ENCODE assay signal across 19 cellular contexts in genomic region chr1:65625528-65625927, GRCh38.
A peak's percentile ranks its signal among the peaks of the same experiment; 100 is the strongest.
DNase-seq lines count a peak whose midpoint lies in the region; ATAC-seq, FAIRE-seq and TF ChIP-seq lines count a peak whose summit lies in the region.
"Had no signal": no experiment of that assay in that cellular context is flagged by ENCODE, and none has a peak within 500 bp of the region (broad histone marks: within the 10 kb centered on the region; RNA-seq: fewer than 3 reads in every experiment).

No MANE protein-coding gene starts in this region.

- TF ChIP-seq RAD21 in liver (IDR thresholded peaks at IDR 0.05), result peak in 1 of 2 donors; percentile 34
- TF ChIP-seq RAD21 in HepG2 (CRISPR knock-in tag; IDR thresholded peaks at IDR 0.05), result no peak

- H3K27me3 ChIP-seq in liver (ENCODE audit: control insufficient read depth in 4 of 4, insufficient read depth in 4 of 4, low read length in 3 of 4) (no peaks in the 10 kb centered on the region), HepG2 (ENCODE audit: control insufficient read depth in 1 of 2, insufficient read depth in 2 of 2, low read length in 2 of 2) (no peaks in the 10 kb centered on the region), pancreas (no peaks in the 10 kb centered on the region)
- H3K27me3 ChIP-seq: BLaER1 treated with 17β-estradiol and CSF1 and Interleukin-3, amounts not matched to agents 10 nM and 100 nM had no signal

- ATAC-seq in HepG2 (no peak), pancreas (peak; percentile 40 to 88 (median 66)), GM19463 (IDR thresholded peaks at IDR 0.05; ENCODE audit: unreplicated experiment) (no peak), HG02885 (IDR thresholded peaks at IDR 0.05; ENCODE audit: poor library complexity, unreplicated experiment) (no peak), HG02852 (IDR thresholded peaks at IDR 0.05; ENCODE audit: unreplicated experiment) (no peak)
- ATAC-seq: CD8-positive, alpha-beta T cell had no signal

- intact Hi-C loops in HepG2 (cut with micrococcal nuclease; ENCODE audit: unreplicated experiment) (no loop called here), pancreas (cut with DNase I) (no loop called here)

- H3K4me1 ChIP-seq in liver (ENCODE audit: control insufficient read depth in 4 of 4, insufficient read depth in 4 of 4, low read length in 3 of 4) (peaks cover 3 to 17% (median 14%) of the 10 kb centered on the region in 4 donors), HepG2 (ENCODE audit: insufficient read depth, low read length) (no peaks in the 10 kb centered on the region; the same call in 1 of the 2 replicates), pancreas (peaks cover 0 to 8% (median 0%) of the 10 kb centered on the region in 3 donors)
- H3K4me1 ChIP-seq: BLaER1 treated with 17β-estradiol and CSF1 and Interleukin-3, amounts not matched to agents 10 nM and 100 nM had no signal

- BruUV-seq in HepG2 (replicated peaks; lab: Mats Ljungman, UMichigan), result no TSS peak

- H3K4me2 ChIP-seq in HepG2 (ENCODE audit: low read depth, low read length), result no peak overlapping the region
- H3K4me2 ChIP-seq: BLaER1 treated with 17β-estradiol and CSF1 and Interleukin-3, amounts not matched to agents 10 nM and 100 nM had no signal

- TF ChIP-seq CTCF in liver (IDR thresholded peaks at IDR 0.05; ENCODE audit: low read depth, low read length, missing input control) (no peak), HepG2 (CRISPR knock-in tag; IDR thresholded peaks at IDR 0.05) (no peak), pancreas (IDR thresholded peaks at IDR 0.05) (no peak)

- 29% methylated on average over 2 of the region's 2 CpGs for WGBS in liver
- WGBS in HepG2 (ENCODE audit: low lambda C conversion rate), result 9% methylated on average over 2 of the region's 2 CpGs
- 22 to 24% methylated on average over 2 of the region's 2 CpGs for WGBS in pancreas, 2 donors

- H3K9ac ChIP-seq in liver (ENCODE audit: low read depth in 1 of 2, low read length in 2 of 2) (no peak overlapping the region), HepG2 (ENCODE audit: insufficient read depth, low read depth, low read length) (no peak overlapping the region)
- H3K9ac ChIP-seq: BLaER1 treated with 17β-estradiol and CSF1 and Interleukin-3, amounts not matched to agents 10 nM and 100 nM had no signal

- H3K36me3 ChIP-seq in liver (ENCODE audit: control insufficient read depth in 4 of 4, insufficient read depth in 3 of 4, low read depth in 1 of 4, low read length in 3 of 4), result peaks cover 0 to 3% (median 0%) of the 10 kb centered on the region in 4 donors
- no peaks in the 10 kb centered on the region for H3K36me3 ChIP-seq in HepG2 (replicated peaks in 1 of 2; ENCODE audit: control insufficient read depth in 1 of 2, insufficient read depth in 2 of 2, low read length in 2 of 2)
- H3K36me3 ChIP-seq in pancreas, result no peaks in the 10 kb centered on the region
- H3K36me3 ChIP-seq: BLaER1 treated with 17β-estradiol and CSF1 and Interleukin-3, amounts not matched to agents 10 nM and 100 nM had no signal

- no peak overlapping the region for H3K27ac ChIP-seq in liver (ENCODE audit: low read depth in 1 of 2, low read length in 2 of 2)
- no peak overlapping the region for H3K27ac ChIP-seq in HepG2 (ENCODE audit: extremely low read length, insufficient read depth, low read length)
- no peak overlapping the region for H3K27ac ChIP-seq in pancreas
- H3K27ac ChIP-seq: BLaER1 treated with 17β-estradiol and CSF1 and Interleukin-3, amounts not matched to agents 10 nM and 100 nM had no signal

- FAIRE-seq in HepG2 (lab: Jason Lieb, UNC) (no peak), pancreas (lab: Jason Lieb, UNC) (no peak)
- FAIRE-seq: GM12892, GM18507, H1, HTR-8/SVneo had no signal

- H3K9me3 ChIP-seq in liver (ENCODE audit: control insufficient read depth in 4 of 4, low read length in 3 of 4) (no peaks in the 10 kb centered on the region), HepG2 (ENCODE audit: low read length) (no peaks in the 10 kb centered on the region), pancreas (no peaks in the 10 kb centered on the region)
- H3K9me3 ChIP-seq: BLaER1 treated with 17β-estradiol and CSF1 and Interleukin-3, amounts not matched to agents 10 nM and 100 nM had no signal

- H3K79me2 ChIP-seq in HepG2 (ENCODE audit: insufficient read depth, low read length), result no peaks in the 10 kb centered on the region

- POLR2A ChIA-PET in HepG2 (lab: Yijun Ruan, JAX), result no interaction called here

- no peak for TF ChIP-seq EP300 in HepG2 (IDR thresholded peaks at IDR 0.05; ENCODE audit: low read depth in 2 of 2, low read length in 2 of 2)
- TF ChIP-seq EP300 in HepG2 (CRISPR knock-in tag; IDR thresholded peaks at IDR 0.05; ENCODE audit: borderline replicate concordance), result no peak

- CTCF ChIA-PET in HepG2 (lab: Yijun Ruan, JAX; ENCODE audit: low intra/inter-chr PET ratio, low total read pairs), result no interaction called here

- in situ Hi-C loops in HepG2 (cut with HindIII; ENCODE audit: extremely low pct_ligation_motif_present, low pct_unique_long_range_greater_than_20kb), result no loop called here

- H3K4me3 ChIP-seq in liver (ENCODE audit: low read depth in 1 of 3, low read length in 3 of 3) (no peak overlapping the region), HepG2 (replicated peaks in 1 of 3; ENCODE audit: insufficient read depth in 1 of 3, low read depth in 2 of 3, low read length in 3 of 3) (no peak overlapping the region), pancreas (no peak overlapping the region)
- H3K4me3 ChIP-seq: BLaER1 treated with 17β-estradiol and CSF1 and Interleukin-3, amounts not matched to agents 10 nM and 100 nM had no signal

- TF ChIP-seq POLR2A in HepG2 (IDR thresholded peaks at IDR 0.05; ENCODE audit: insufficient read depth in 1 of 2, low read depth in 2 of 2, low read length in 2 of 2), result no peak

- no peak overlapping the region for H2AFZ ChIP-seq in HepG2 (ENCODE audit: low read length)

- DNase-seq in HepG2 (ENCODE audit: low spot score), result no peak
- DNase-seq in left kidney (ENCODE audit: low read depth, low spot score), result peak; percentile 21
- no peak for DNase-seq in pancreas
- no peak for DNase-seq in EL
- DNase-seq: 8988T; Calu3; CD8-positive, alpha-beta T cell; GDM1; H9; KBM-7 had no signal

- H4K20me1 ChIP-seq in HepG2 (ENCODE audit: insufficient read depth, low read length), result no peaks in the 10 kb centered on the region
- H4K20me1 ChIP-seq: BLaER1 treated with 17β-estradiol and CSF1 and Interleukin-3, amounts not matched to agents 10 nM and 100 nM had no signal

TF ChIP-seq in liver, 16 proteins besides CTCF, POLR2A, EP300 and RAD21 (continues in another document):
- TF ChIP-seq SP1 (IDR thresholded peaks at IDR 0.05), result peak; percentile 39
- no peak for TF ChIP-seq MAX (IDR thresholded peaks at IDR 0.05)
- no peak for TF ChIP-seq NR2F2 (IDR thresholded peaks at IDR 0.05)
- no peak for TF ChIP-seq GABPA (IDR thresholded peaks at IDR 0.05 in 1 of 2, conservative IDR thresholded peaks at IDR 0.05 in 1 of 2)

TF ChIP-seq in HepG2, 621 proteins besides CTCF, POLR2A, EP300 and RAD21 (continues in another document):
- no peak for TF ChIP-seq RERE (CRISPR knock-in tag; IDR thresholded peaks at IDR 0.05; ENCODE audit: low read depth)
- no peak for TF ChIP-seq ZZZ3 (CRISPR knock-in tag; IDR thresholded peaks at IDR 0.05; ENCODE audit: borderline replicate concordance)
- TF ChIP-seq ZNF441 (CRISPR knock-in tag; IDR thresholded peaks at IDR 0.05; ENCODE audit: borderline replicate concordance), result no peak
- TF ChIP-seq STAT5B (CRISPR knock-in tag; IDR thresholded peaks at IDR 0.05), result no peak
- TF ChIP-seq DRAP1 (CRISPR knock-in tag; IDR thresholded peaks at IDR 0.05), result no peak
- TF ChIP-seq SPEN (CRISPR knock-in tag; IDR thresholded peaks at IDR 0.05; ENCODE audit: low read depth), result no peak
- TF ChIP-seq PLRG1 (conservative IDR thresholded peaks at IDR 0.05), result no peak
- TF ChIP-seq CHCHD3 (CRISPR knock-in tag; IDR thresholded peaks at IDR 0.05), result no peak
- TF ChIP-seq ZKSCAN8 (CRISPR knock-in tag; IDR thresholded peaks at IDR 0.05; ENCODE audit: borderline replicate concordance), result no peak
- TF ChIP-seq ZNF556 (CRISPR knock-in tag; IDR thresholded peaks at IDR 0.05; ENCODE audit: borderline replicate concordance), result no peak

Comparison
In these comparisons a context has a peak if more than half of its experiments do, and no peak if none do; other contexts are left out.
1. ATAC-seq: peak in pancreas (4 of 4); none in HepG2 (single experiment), GM19463 (single experiment), HG02885 (single experiment) and HG02852 (single experiment).